Comparison of ENCODE assay signal across 10 cellular contexts in the genomic region with DNA sequence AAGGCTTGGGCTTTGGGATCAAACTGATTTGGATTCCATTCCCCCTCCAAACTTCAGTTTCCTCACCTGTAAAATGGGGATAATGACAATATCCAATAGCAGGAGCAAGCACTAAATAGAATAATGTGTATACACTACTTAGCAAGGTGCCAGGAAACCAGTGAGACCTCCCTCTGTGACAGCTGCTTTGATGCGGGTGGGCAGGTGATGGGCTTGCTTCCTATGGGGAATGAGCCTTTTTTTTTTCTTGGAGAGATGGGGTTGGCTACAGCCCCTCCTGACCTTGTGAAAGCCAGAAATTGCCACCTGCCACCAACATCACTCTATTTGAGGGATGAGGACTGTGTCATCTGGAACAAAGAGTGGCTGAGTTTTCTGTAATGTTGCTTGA. TPM values are rescaled to one million over a fixed set of nuclear protein-coding genes. Genes with fewer than 3 reads are reported as not detected.
DNase-seq lines count a peak whose midpoint lies in the region; ATAC-seq and TF ChIP-seq lines count a peak whose summit lies in the region.
"Had no signal": no experiment of that assay in that cellular context is flagged by ENCODE, and none has a peak within 500 bp of the region (broad histone marks: within the 10 kb centered on the region; RNA-seq: fewer than 3 reads in every experiment).

No MANE protein-coding gene starts in this region.

- H2AK5ac ChIP-seq in neuronal stem cell (ENCODE audit: low read depth, low read length), result no peak overlapping the region

- peaks cover 30% of the 10 kb centered on the region for H4K20me1 ChIP-seq in DND-41 (ENCODE audit: insufficient read depth, low read length)

- intact Hi-C loops in colonic mucosa (cut with DNase I), result no loop called here

- H3K18ac ChIP-seq in neuronal stem cell (ENCODE audit: low read length), result no peak overlapping the region

- H2BK120ac ChIP-seq in neuronal stem cell (ENCODE audit: low read depth, low read length), result no peak overlapping the region

- peaks cover 30% of the 10 kb centered on the region for H3K36me3 ChIP-seq in DND-41 (ENCODE audit: insufficient read depth, low read length)
- no peaks in the 10 kb centered on the region for H3K36me3 ChIP-seq in colonic mucosa
- H3K36me3 ChIP-seq in neuronal stem cell (replicated peaks in 1 of 2; ENCODE audit: control insufficient read depth in 2 of 2, insufficient read depth in 2 of 2, low read length in 2 of 2), result no peaks in the 10 kb centered on the region

- peaks cover 18% of the 10 kb centered on the region for H3K79me1 ChIP-seq in neuronal stem cell (ENCODE audit: low read depth, low read length)

- no peak overlapping the region for H4K8ac ChIP-seq in neuronal stem cell (ENCODE audit: low read depth, low read length)

- no peak overlapping the region for H2BK15ac ChIP-seq in neuronal stem cell (ENCODE audit: low read length)

- no peak for ATAC-seq in DND-41 (ENCODE audit: insufficient read depth, low read depth)

- no peak overlapping the region for H3K14ac ChIP-seq in neuronal stem cell (ENCODE audit: low read length)

- H3K4me2 ChIP-seq in DND-41 (ENCODE audit: insufficient read depth, low read length) (peak overlapping the region; percentile 85), neuronal stem cell (ENCODE audit: insufficient read depth, low read length, poor library complexity, severe bottlenecking) (peak overlapping the region; percentile 93)

- no peak overlapping the region for H2BK5ac ChIP-seq in neuronal stem cell (ENCODE audit: low read length)

- H3K27me3 ChIP-seq in DND-41 (ENCODE audit: insufficient read depth, low read length, poor library complexity) (no peaks in the 10 kb centered on the region), colonic mucosa (no peaks in the 10 kb centered on the region), neuronal stem cell (ENCODE audit: control insufficient read depth in 3 of 3, insufficient read depth in 3 of 3, low read depth in 1 of 3, low read length in 3 of 3) (peaks cover 0 to 38% (median 3%) of the 10 kb centered on the region in 3 experiments)

- H3K27ac ChIP-seq in DND-41 (ENCODE audit: low read length) (peak overlapping the region; percentile 95), colonic mucosa (no peak overlapping the region), neuronal stem cell (replicated peaks; ENCODE audit: low read length) (no peak overlapping the region)

- H2AFZ ChIP-seq in DND-41 (ENCODE audit: low read depth, low read length) (no peak overlapping the region), neuronal stem cell (ENCODE audit: low read length) (no peak overlapping the region)

- DNase-seq in DND-41 (peak; percentile 63), NCI-H146 treated with DMSO at 0.1 percent for 48 hours (lab: John Stamatoyannopoulos, UW; ENCODE audit: unreplicated experiment) (peak; percentile 44), colonic mucosa (no peak), neuronal stem cell (ENCODE audit: low spot score) (no peak), NCI-H2196 (lab: John Stamatoyannopoulos, UW; ENCODE audit: unreplicated experiment) (no peak), KG1 (lab: John Stamatoyannopoulos, UW) (no peak), HPDE6-E6E7 (ENCODE audit: extremely low spot score) (no peak)
- DNase-seq in activated effector memory CD4-positive, alpha-beta T cell treated with Interleukin-2 at 50 U/mL for 16 hours, result no peak
- DNase-seq: NCI-H1092 treated with DMSO at 0.1 percent for 48 hours, occipital lobe had no signal

- no peaks in the 10 kb centered on the region for H3K9me3 ChIP-seq in DND-41 (ENCODE audit: insufficient read depth, low read length, severe bottlenecking)
- no peaks in the 10 kb centered on the region for H3K9me3 ChIP-seq in colonic mucosa
- no peaks in the 10 kb centered on the region for H3K9me3 ChIP-seq in neuronal stem cell (replicated peaks in 1 of 2; ENCODE audit: control insufficient read depth in 2 of 2, insufficient read depth in 1 of 2, low read depth in 1 of 2, low read length in 2 of 2)

- peak overlapping the region; percentile 82 for H3K9ac ChIP-seq in DND-41 (ENCODE audit: low read depth, low read length)
- peak overlapping the region in 1 of 2 donors; percentile 38 for H3K9ac ChIP-seq in colonic mucosa (ENCODE audit: low read depth in 2 of 2, low read length in 2 of 2)
- H3K9ac ChIP-seq in neuronal stem cell (ENCODE audit: low read depth, low read length, poor library complexity), result no peak overlapping the region

- H3K4me1 ChIP-seq in DND-41 (ENCODE audit: insufficient read depth, low read length), result peaks cover 70% of the 10 kb centered on the region
- H3K4me1 ChIP-seq in colonic mucosa, result peaks cover 11% of the 10 kb centered on the region
- H3K4me1 ChIP-seq in neuronal stem cell (ENCODE audit: control insufficient read depth in 2 of 2, insufficient read depth in 1 of 2, low read depth in 1 of 2, low read length in 2 of 2), result peaks cover 3 to 47% of the 10 kb centered on the region in 2 donors

- H4K91ac ChIP-seq in neuronal stem cell (ENCODE audit: low read depth, low read length, poor library complexity), result no peak overlapping the region

- no peak for TF ChIP-seq CTCF in DND-41 (IDR thresholded peaks at IDR 0.05; ENCODE audit: borderline replicate concordance, extremely low read depth, low read length, poor library complexity, severe bottlenecking)
- no peak for TF ChIP-seq CTCF in colonic mucosa (IDR thresholded peaks at IDR 0.05)

- H3K79me2 ChIP-seq in DND-41 (ENCODE audit: insufficient read depth, low read length), result peaks cover 57% of the 10 kb centered on the region

- H2BK12ac ChIP-seq in neuronal stem cell (ENCODE audit: low read length), result no peak overlapping the region

- H3K4me3 ChIP-seq in DND-41 (ENCODE audit: low read depth in 1 of 2, low read length in 2 of 2) (peak overlapping the region; percentile 69 to 96), colonic mucosa (peak overlapping the region; percentile 53), neuronal stem cell (ENCODE audit: low read length in 2 of 2) (peak overlapping the region in 1 of 2 donors; percentile 89)

- H3K4ac ChIP-seq in neuronal stem cell (ENCODE audit: low read length), result no peak overlapping the region

- no peak overlapping the region for H3K23ac ChIP-seq in neuronal stem cell (ENCODE audit: low read depth, low read length, poor library complexity)

- no CpG with 5 or more reads among the region's 1 CpG for WGBS in neuronal stem cell (ENCODE audit: extremely low coverage in 2 of 2, insufficient read length in 2 of 2, insufficient replicate concordance in 1 of 2), 2 donors

RNA-seq across cellular contexts. Expression of gene CD82, which starts 1.1 kb away (rescaled TPM):
- total RNA-seq in colonic mucosa, result 10 to 100 TPM; 36.2 to 41.6 TPM
- 51.9 TPM for polyA plus RNA-seq in neuronal stem cell (2013, experiment 1 of 2)
- 51.1 TPM for polyA plus RNA-seq in neuronal stem cell (2013, experiment 2 of 2)

Comparison
In these comparisons a context has a peak if more than half of its experiments do, and no peak if none do; other contexts are left out.
1. DNase-seq: peak in DND-41 (single experiment) and NCI-H146 treated with DMSO at 0.1 percent for 48 hours (single experiment); none in colonic mucosa (single experiment), neuronal stem cell (single experiment), NCI-H2196 (single experiment), KG1 (single experiment), activated effector memory CD4-positive, alpha-beta T cell treated with Interleukin-2 at 50 U/mL for 16 hours (single experiment) and HPDE6-E6E7 (single experiment).